18 cellular contexts compared by ENCODE assay signal in genomic region chr14:90693413-90693812, GRCh38.
DNase-seq lines count a peak whose midpoint lies in the region; ATAC-seq and TF ChIP-seq lines count a peak whose summit lies in the region.
"Had no signal": no experiment of that assay in that cellular context is flagged by ENCODE, and none has a peak within 500 bp of the region (broad histone marks: within the 10 kb centered on the region; RNA-seq: fewer than 3 reads in every experiment).

No MANE protein-coding gene starts in this region.

- no peak overlapping the region for H3K4me3 ChIP-seq in ovary
- H3K4me3 ChIP-seq: lung, spleen, thoracic aorta had no signal

- no peaks in the 10 kb centered on the region for H3K9me3 ChIP-seq in ovary
- H3K9me3 ChIP-seq: spleen, thoracic aorta had no signal

- H3K4me1 ChIP-seq in ovary (ENCODE audit: insufficient read depth) = peaks cover 2% of the 10 kb centered on the region

- DNase-seq in DMS79 treated with DMSO at 0.1 percent for 48 hours (lab: John Stamatoyannopoulos, UW) (peak; percentile 52), NCI-H1105 treated with DMSO at 0.1 percent for 48 hours (lab: John Stamatoyannopoulos, UW) (peak; percentile 77), NCI-H226 (peak; percentile 18), myocyte (ENCODE audit: low read depth) (peak; percentile 98), inferior parietal cortex (ENCODE audit: extremely low spot score) (no peak), ovary (no peak)
- DNase-seq: activated CD4-positive, alpha-beta T cell treated with anti-CD3 and anti-CD28 coated beads, Interleukin-2, amount 50 U/mL, for 48 hours; activated naive CD4-positive, alpha-beta T cell treated with anti-CD3 and anti-CD28 coated beads, Interleukin-2, amount 50 U/mL, for 16 hours; activated T-cell treated with anti-CD3 and anti-CD28 coated beads, Interleukin-2, amount 50 U/mL, for 24 hours; endodermal cell; H9; naive B cell; spleen; T-helper 1 cell had no signal

- 80 to 90% (median 86%) methylated on average over 3 of the region's 3 CpGs for WGBS in ovary, 3 donors

- H3K27me3 ChIP-seq in ovary = no peaks in the 10 kb centered on the region
- H3K27me3 ChIP-seq: spleen had no signal

- TF ChIP-seq EP300 in ovary (IDR thresholded peaks at IDR 0.05) = no peak

- intact Hi-C loops in ovary (cut with DNase I) = no loop called here

- ATAC-seq in esophagus mucosa (no peak), GM18511 (IDR thresholded peaks at IDR 0.05; ENCODE audit: unreplicated experiment) (no peak)

- TF ChIP-seq CTCF in ovary (IDR thresholded peaks at IDR 0.05) = no peak

- H3K36me3 ChIP-seq in ovary = no peaks in the 10 kb centered on the region
- H3K36me3 ChIP-seq: thoracic aorta had no signal

- no peak for TF ChIP-seq POLR2A in ovary (IDR thresholded peaks at IDR 0.05)

- no peak overlapping the region for H3K27ac ChIP-seq in ovary
- H3K27ac ChIP-seq: spleen, thoracic aorta had no signal

Comparison
In these comparisons a context has a peak if more than half of its experiments do, and no peak if none do; other contexts are left out.
1. DNase-seq: peak in DMS79 treated with DMSO at 0.1 percent for 48 hours (single experiment), NCI-H1105 treated with DMSO at 0.1 percent for 48 hours (single experiment), NCI-H226 (single experiment) and myocyte (single experiment); none in inferior parietal cortex (single experiment) and ovary (0 of 5).